8 cellular contexts compared by ENCODE assay signal in genomic region chr15:35696767-35697231, GRCh38.
DNase-seq lines count a peak whose midpoint lies in the region; ATAC-seq and TF ChIP-seq lines count a peak whose summit lies in the region.

No MANE protein-coding gene starts in this region.

- H2AFZ ChIP-seq in fibroblast of lung (ENCODE audit: low read length) = no peak overlapping the region

- no peak overlapping the region for H3K4me2 ChIP-seq in fibroblast of lung (ENCODE audit: extremely low read depth, insufficient read depth, low read length)

- H3K4me3 ChIP-seq in fibroblast of lung (replicated peaks in 1 of 4; ENCODE audit: control extremely low read depth in 1 of 4, insufficient read depth in 1 of 4, low read depth in 3 of 4, low read length in 4 of 4) (no peak overlapping the region), dorsolateral prefrontal cortex (no peak overlapping the region), colonic mucosa (no peak overlapping the region)

- no peak overlapping the region for H3K27ac ChIP-seq in RWPE1
- H3K27ac ChIP-seq in fibroblast of lung (ENCODE audit: insufficient read depth, low read length) = no peak overlapping the region
- no peak overlapping the region for H3K27ac ChIP-seq in dorsolateral prefrontal cortex
- no peak overlapping the region for H3K27ac ChIP-seq in colonic mucosa

- H3K36me3 ChIP-seq in fibroblast of lung (ENCODE audit: control insufficient read depth, insufficient read depth, low read length) = no peaks in the 10 kb centered on the region
- H3K36me3 ChIP-seq in colonic mucosa = no peaks in the 10 kb centered on the region

- TF ChIP-seq CTCF in RWPE1 (conservative IDR thresholded peaks at IDR 0.05; ENCODE audit: low read depth) = no peak
- TF ChIP-seq CTCF in fibroblast of lung (conservative IDR thresholded peaks at IDR 0.05 in 1 of 2, IDR thresholded peaks at IDR 0.05 in 1 of 2; ENCODE audit: low read depth in 1 of 2, low read length in 2 of 2) = no peak
- TF ChIP-seq CTCF in omental fat pad (IDR thresholded peaks at IDR 0.05) = no peak
- no peak for TF ChIP-seq CTCF in dorsolateral prefrontal cortex (IDR thresholded peaks at IDR 0.05 in 54 of 56, conservative IDR thresholded peaks at IDR 0.05 in 2 of 56; ENCODE audit: low read depth in 1 of 56, partially characterized antibody in 56 of 56)
- TF ChIP-seq CTCF in colonic mucosa (IDR thresholded peaks at IDR 0.05) = no peak

- CTCF ChIA-PET in RWPE1 (lab: Yijun Ruan, JAX) = interaction anchor here (0.7 kb wide), 1 partner anchor 17 kb away, joined by 5 read pairs; no protein-coding TSS in a partner anchor

- intact Hi-C loops in dorsolateral prefrontal cortex (cut with DNase I) (no loop called here), colonic mucosa (cut with DNase I) (no loop called here)

- H3K9ac ChIP-seq in fibroblast of lung (ENCODE audit: insufficient read depth, low read length) = no peak overlapping the region
- H3K9ac ChIP-seq in colonic mucosa (ENCODE audit: low read depth in 2 of 2, low read length in 2 of 2) = no peak overlapping the region

- no peaks in the 10 kb centered on the region for H4K20me1 ChIP-seq in fibroblast of lung (ENCODE audit: control insufficient read depth, extremely low read depth, insufficient read depth, low read length)

- H3K9me3 ChIP-seq in fibroblast of lung (ENCODE audit: control insufficient read depth, insufficient read depth, low read depth, low read length) (no peaks in the 10 kb centered on the region), colonic mucosa (no peaks in the 10 kb centered on the region)

- H3K4me1 ChIP-seq in fibroblast of lung (ENCODE audit: control insufficient read depth, extremely low read depth, insufficient read depth, low read length) (peaks cover 14% of the 10 kb centered on the region), colonic mucosa (peaks cover 9% of the 10 kb centered on the region)

- DNase-seq in H4 (ENCODE audit: low spot score) = peak; percentile 72
- peak; percentile 74 for DNase-seq in RWPE1 (ENCODE audit: low spot score)
- peak; percentile 69 to 94 for DNase-seq in fibroblast of lung (ENCODE audit: low read depth in 2 of 2)
- DNase-seq in omental fat pad (ENCODE audit: low spot score) = no peak
- no peak for DNase-seq in putamen (ENCODE audit: low spot score)
- no peak for DNase-seq in dorsolateral prefrontal cortex
- no peak for DNase-seq in colonic mucosa

- H3K27me3 ChIP-seq in fibroblast of lung (ENCODE audit: control insufficient read depth, insufficient read depth, low read length) = no peaks in the 10 kb centered on the region
- no peaks in the 10 kb centered on the region for H3K27me3 ChIP-seq in dorsolateral prefrontal cortex
- H3K27me3 ChIP-seq in colonic mucosa = no peaks in the 10 kb centered on the region

- peak; percentile 83 for ATAC-seq in omental fat pad (ENCODE audit: low FRiP score)
- no peak for ATAC-seq in GM21367 (IDR thresholded peaks at IDR 0.05; ENCODE audit: unreplicated experiment)

- POLR2A ChIA-PET in RWPE1 (lab: Yijun Ruan, JAX; ENCODE audit: low non-redundant PET) = no interaction called here

- H3K79me2 ChIP-seq in fibroblast of lung (ENCODE audit: control insufficient read depth, insufficient read depth, low read length) = no peaks in the 10 kb centered on the region

Comparison
In these comparisons a context has a peak if more than half of its experiments do, and no peak if none do; other contexts are left out.
1. DNase-seq: peak in H4 (single experiment), RWPE1 (single experiment) and fibroblast of lung (2 of 2); none in omental fat pad (single experiment), putamen (single experiment), dorsolateral prefrontal cortex (0 of 10) and colonic mucosa (single experiment).